In genomic region chr19:49847731-49848696, GRCh38 we compare ENCODE assay signal across 1 cellular context.
TF ChIP-seq lines count a peak whose summit lies in the region.

No MANE protein-coding gene starts in this region.

TF ChIP-seq in GM23338, 12 proteins besides CTCF, POLR2A, EP300 and RAD21:
- TF ChIP-seq JUNB (IDR thresholded peaks at IDR 0.05; ENCODE audit: unreplicated experiment): no peak
- no peak for TF ChIP-seq STAT1 (IDR thresholded peaks at IDR 0.05; ENCODE audit: unreplicated experiment)
- TF ChIP-seq, protein P1, sequence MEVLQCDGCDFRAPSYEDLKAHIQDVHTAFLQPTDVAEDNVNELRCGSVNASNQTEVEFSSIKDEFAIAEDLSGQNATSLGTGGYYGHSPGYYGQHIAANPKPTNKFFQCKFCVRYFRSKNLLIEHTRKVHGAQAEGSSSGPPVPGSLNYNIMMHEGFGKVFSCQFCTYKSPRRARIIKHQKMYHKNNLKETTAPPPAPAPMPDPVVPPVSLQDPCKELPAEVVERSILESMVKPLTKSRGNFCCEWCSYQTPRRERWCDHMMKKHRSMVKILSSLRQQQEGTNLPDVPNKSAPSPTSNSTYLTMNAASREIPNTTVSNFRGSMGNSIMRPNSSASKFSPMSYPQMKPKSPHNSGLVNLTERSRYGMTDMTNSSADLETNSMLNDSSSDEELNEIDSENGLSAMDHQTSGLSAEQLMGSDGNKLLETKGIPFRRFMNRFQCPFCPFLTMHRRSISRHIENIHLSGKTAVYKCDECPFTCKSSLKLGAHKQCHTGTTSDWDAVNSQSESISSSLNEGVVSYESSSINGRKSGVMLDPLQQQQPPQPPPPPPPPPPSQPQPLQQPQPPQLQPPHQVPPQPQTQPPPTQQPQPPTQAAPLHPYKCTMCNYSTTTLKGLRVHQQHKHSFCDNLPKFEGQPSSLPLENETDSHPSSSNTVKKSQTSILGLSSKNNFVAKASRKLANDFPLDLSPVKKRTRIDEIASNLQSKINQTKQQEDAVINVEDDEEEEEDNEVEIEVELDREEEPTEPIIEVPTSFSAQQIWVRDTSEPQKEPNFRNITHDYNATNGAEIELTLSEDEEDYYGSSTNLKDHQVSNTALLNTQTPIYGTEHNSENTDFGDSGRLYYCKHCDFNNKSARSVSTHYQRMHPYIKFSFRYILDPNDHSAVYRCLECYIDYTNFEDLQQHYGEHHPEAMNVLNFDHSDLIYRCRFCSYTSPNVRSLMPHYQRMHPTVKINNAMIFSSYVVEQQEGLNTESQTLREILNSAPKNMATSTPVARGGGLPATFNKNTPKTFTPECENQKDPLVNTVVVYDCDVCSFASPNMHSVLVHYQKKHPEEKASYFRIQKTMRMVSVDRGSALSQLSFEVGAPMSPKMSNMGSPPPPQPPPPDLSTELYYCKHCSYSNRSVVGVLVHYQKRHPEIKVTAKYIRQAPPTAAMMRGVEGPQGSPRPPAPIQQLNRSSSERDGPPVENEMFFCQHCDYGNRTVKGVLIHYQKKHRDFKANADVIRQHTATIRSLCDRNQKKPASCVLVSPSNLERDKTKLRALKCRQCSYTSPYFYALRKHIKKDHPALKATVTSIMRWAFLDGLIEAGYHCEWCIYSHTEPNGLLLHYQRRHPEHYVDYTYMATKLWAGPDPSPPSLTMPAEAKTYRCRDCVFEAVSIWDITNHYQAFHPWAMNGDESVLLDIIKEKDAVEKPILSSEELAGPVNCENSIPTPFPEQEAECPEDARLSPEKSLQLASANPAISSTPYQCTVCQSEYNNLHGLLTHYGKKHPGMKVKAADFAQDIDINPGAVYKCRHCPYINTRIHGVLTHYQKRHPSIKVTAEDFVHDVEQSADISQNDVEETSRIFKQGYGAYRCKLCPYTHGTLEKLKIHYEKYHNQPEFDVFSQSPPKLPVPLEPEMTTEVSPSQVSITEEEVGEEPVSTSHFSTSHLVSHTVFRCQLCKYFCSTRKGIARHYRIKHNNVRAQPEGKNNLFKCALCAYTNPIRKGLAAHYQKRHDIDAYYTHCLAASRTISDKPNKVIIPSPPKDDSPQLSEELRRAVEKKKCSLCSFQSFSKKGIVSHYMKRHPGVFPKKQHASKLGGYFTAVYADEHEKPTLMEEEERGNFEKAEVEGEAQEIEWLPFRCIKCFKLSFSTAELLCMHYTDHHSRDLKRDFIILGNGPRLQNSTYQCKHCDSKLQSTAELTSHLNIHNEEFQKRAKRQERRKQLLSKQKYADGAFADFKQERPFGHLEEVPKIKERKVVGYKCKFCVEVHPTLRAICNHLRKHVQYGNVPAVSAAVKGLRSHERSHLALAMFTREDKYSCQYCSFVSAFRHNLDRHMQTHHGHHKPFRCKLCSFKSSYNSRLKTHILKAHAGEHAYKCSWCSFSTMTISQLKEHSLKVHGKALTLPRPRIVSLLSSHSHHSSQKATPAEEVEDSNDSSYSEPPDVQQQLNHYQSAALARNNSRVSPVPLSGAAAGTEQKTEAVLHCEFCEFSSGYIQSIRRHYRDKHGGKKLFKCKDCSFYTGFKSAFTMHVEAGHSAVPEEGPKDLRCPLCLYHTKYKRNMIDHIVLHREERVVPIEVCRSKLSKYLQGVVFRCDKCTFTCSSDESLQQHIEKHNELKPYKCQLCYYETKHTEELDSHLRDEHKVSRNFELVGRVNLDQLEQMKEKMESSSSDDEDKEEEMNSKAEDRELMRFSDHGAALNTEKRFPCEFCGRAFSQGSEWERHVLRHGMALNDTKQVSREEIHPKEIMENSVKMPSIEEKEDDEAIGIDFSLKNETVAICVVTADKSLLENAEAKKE (CRISPR knock-in tag; IDR thresholded peaks at IDR 0.05): no peak
- no peak for TF ChIP-seq EZH2phosphoT487 (IDR thresholded peaks at IDR 0.05; ENCODE audit: unreplicated experiment)
- no peak for TF ChIP-seq CREB1 (CRISPR knock-in tag; IDR thresholded peaks at IDR 0.05; ENCODE audit: low read depth)
- no peak for TF ChIP-seq EZH2 (IDR thresholded peaks at IDR 0.05; ENCODE audit: low read depth, unreplicated experiment)
- TF ChIP-seq, protein P2, sequence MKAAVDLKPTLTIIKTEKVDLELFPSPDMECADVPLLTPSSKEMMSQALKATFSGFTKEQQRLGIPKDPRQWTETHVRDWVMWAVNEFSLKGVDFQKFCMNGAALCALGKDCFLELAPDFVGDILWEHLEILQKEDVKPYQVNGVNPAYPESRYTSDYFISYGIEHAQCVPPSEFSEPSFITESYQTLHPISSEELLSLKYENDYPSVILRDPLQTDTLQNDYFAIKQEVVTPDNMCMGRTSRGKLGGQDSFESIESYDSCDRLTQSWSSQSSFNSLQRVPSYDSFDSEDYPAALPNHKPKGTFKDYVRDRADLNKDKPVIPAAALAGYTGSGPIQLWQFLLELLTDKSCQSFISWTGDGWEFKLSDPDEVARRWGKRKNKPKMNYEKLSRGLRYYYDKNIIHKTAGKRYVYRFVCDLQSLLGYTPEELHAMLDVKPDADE (IDR thresholded peaks at IDR 0.05): no peak
- no peak for TF ChIP-seq POLR2AphosphoS5 (IDR thresholded peaks at IDR 0.05; ENCODE audit: low read depth)
- no peak for TF ChIP-seq NANOG (IDR thresholded peaks at IDR 0.05; ENCODE audit: borderline replicate concordance)
- no peak for TF ChIP-seq ZNF331 (CRISPR knock-in tag; IDR thresholded peaks at IDR 0.05; ENCODE audit: low read depth)
- no peak for TF ChIP-seq ZNF114 (CRISPR knock-in tag; IDR thresholded peaks at IDR 0.05)
- TF ChIP-seq, protein P3, sequence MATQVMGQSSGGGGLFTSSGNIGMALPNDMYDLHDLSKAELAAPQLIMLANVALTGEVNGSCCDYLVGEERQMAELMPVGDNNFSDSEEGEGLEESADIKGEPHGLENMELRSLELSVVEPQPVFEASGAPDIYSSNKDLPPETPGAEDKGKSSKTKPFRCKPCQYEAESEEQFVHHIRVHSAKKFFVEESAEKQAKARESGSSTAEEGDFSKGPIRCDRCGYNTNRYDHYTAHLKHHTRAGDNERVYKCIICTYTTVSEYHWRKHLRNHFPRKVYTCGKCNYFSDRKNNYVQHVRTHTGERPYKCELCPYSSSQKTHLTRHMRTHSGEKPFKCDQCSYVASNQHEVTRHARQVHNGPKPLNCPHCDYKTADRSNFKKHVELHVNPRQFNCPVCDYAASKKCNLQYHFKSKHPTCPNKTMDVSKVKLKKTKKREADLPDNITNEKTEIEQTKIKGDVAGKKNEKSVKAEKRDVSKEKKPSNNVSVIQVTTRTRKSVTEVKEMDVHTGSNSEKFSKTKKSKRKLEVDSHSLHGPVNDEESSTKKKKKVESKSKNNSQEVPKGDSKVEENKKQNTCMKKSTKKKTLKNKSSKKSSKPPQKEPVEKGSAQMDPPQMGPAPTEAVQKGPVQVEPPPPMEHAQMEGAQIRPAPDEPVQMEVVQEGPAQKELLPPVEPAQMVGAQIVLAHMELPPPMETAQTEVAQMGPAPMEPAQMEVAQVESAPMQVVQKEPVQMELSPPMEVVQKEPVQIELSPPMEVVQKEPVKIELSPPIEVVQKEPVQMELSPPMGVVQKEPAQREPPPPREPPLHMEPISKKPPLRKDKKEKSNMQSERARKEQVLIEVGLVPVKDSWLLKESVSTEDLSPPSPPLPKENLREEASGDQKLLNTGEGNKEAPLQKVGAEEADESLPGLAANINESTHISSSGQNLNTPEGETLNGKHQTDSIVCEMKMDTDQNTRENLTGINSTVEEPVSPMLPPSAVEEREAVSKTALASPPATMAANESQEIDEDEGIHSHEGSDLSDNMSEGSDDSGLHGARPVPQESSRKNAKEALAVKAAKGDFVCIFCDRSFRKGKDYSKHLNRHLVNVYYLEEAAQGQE (IDR thresholded peaks at IDR 0.05; ENCODE audit: unreplicated experiment): no peak
